Comparison of ENCODE assay signal across 18 cellular contexts in the genomic region with DNA sequence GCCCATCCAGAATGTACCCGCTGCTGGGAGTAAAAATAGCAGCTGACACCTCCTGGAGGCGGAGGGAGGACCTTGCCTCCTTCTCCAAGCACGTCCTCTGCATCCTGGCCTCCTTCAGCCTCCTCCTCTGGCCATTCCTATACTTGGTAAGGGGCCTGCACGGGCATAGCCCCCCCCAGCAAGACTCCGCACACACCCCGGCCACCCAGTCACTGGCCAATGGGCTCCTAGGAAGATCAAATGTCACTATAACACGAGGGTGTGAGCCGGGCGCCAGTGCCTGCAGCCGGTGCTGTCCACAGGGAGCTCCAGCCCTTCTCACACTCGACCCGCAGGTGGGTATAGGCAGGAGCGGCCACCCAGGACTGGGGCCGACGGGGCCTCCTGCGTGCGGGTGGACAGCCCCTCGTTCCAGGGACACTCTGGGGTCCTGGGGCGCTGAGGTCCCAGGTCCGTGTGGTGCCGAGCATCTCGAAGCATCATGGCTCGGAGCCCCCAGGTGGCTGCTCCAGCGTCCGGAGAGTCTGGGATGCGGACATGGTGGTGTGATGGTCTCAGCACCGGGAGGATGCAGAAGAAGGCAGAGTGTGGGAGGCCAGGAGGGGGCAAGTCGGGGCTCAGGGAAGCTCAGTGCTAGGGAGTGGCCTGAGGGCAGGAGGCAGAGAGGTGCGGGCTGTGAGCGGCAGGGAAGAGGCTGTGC. TPM values are rescaled to one million over a fixed set of nuclear protein-coding genes. Genes with fewer than 3 reads are reported as not detected.
A peak's percentile ranks its signal among the peaks of the same experiment; 100 is the strongest.
DNase-seq lines count a peak whose midpoint lies in the region; ATAC-seq and TF ChIP-seq lines count a peak whose summit lies in the region.
"Had no signal": no experiment of that assay in that cellular context is flagged by ENCODE, and none has a peak within 500 bp of the region (broad histone marks: within the 10 kb centered on the region; RNA-seq: fewer than 3 reads in every experiment).

A gene (plus strand): TSS at position 276 of the 700 bp plus-strand sequence. CDS start 3,172 bp downstream, outside the sequence.

- no peaks in the 10 kb centered on the region for H3K9me3 ChIP-seq in BLaER1 treated with 17β-estradiol and CSF1 and Interleukin-3, amounts not matched to agents 10 nM and 100 nM (replicated peaks in 1 of 11)
- no peaks in the 10 kb centered on the region for H3K9me3 ChIP-seq in heart left ventricle
- H3K9me3 ChIP-seq in osteoblast (ENCODE audit: low read depth, low read length) = no peaks in the 10 kb centered on the region
- H3K9me3 ChIP-seq: adrenal gland, esophagus squamous epithelium had no signal

- CTCF ChIA-PET in HEK293T (lab: Yijun Ruan, JAX) = interaction anchor here (0.6 kb wide), 1 partner anchor 37 kb away, joined by 3 read pairs; no protein-coding TSS in a partner anchor

- 56 to 68% (median 59%) methylated on average over 14 to 30 of the region's 30 CpGs for WGBS in heart left ventricle, 4 donors

- peaks cover 0 to 78% (median 64%) of the 10 kb centered on the region in 10 experiments; a peak in 18 of 20 replicates for H3K4me1 ChIP-seq in BLaER1 treated with 17β-estradiol and CSF1 and Interleukin-3, amounts not matched to agents 10 nM and 100 nM
- H3K4me1 ChIP-seq in heart left ventricle (peaks cover 12 to 75% (median 48%) of the 10 kb centered on the region in 12 donors), osteoblast (ENCODE audit: insufficient read depth, low read length) (peaks cover 4% of the 10 kb centered on the region)

- H3K4me2 ChIP-seq in BLaER1 treated with 17β-estradiol and CSF1 and Interleukin-3, amounts not matched to agents 10 nM and 100 nM = peak within 1 kb of the TSS in 9 of 11 experiments; percentile 20 to 84 (median 44); a peak in 12 of 22 replicates
- H3K4me2 ChIP-seq in osteoblast (ENCODE audit: insufficient read depth, low read length) = no peak within 1 kb of the TSS

- H3K36me3 ChIP-seq in BLaER1 treated with 17β-estradiol and CSF1 and Interleukin-3, amounts not matched to agents 10 nM and 100 nM = no peaks in the 10 kb centered on the region
- no peaks in the 10 kb centered on the region for H3K36me3 ChIP-seq in H7 (replicated peaks; ENCODE audit: control insufficient read depth, insufficient read depth, low read length)
- no peaks in the 10 kb centered on the region for H3K36me3 ChIP-seq in heart left ventricle
- no peaks in the 10 kb centered on the region for H3K36me3 ChIP-seq in osteoblast (ENCODE audit: insufficient read depth, low read length)
- H3K36me3 ChIP-seq: adrenal gland, esophagus squamous epithelium had no signal

- intact Hi-C loops in heart left ventricle (cut with DNase I) = loop anchor here in 8 of 10 donors (2.0 to 10.0 kb wide), 5 partner anchors 37 to 225 kb away; a partner anchor contains a TSS

- no peak within 1 kb of the TSS for H3K9ac ChIP-seq in BLaER1 treated with 17β-estradiol and CSF1 and Interleukin-3, amounts not matched to agents 10 nM and 100 nM

- no peak within 1 kb of the TSS for H3K27ac ChIP-seq in BLaER1 treated with 17β-estradiol and CSF1 and Interleukin-3, amounts not matched to agents 10 nM and 100 nM
- H3K27ac ChIP-seq in heart left ventricle = peak within 1 kb of the TSS; percentile 71 to 93 (median 83)
- no peak within 1 kb of the TSS for H3K27ac ChIP-seq in osteoblast (ENCODE audit: low read depth, low read length)

- H3K79me2 ChIP-seq in osteoblast (ENCODE audit: insufficient read depth, low read length) = no peaks in the 10 kb centered on the region

- no peak within 1 kb of the TSS for H2AFZ ChIP-seq in osteoblast (ENCODE audit: low read length)

- TF ChIP-seq POLR2A in heart left ventricle (IDR thresholded peaks at IDR 0.05) = peak in 1 of 2 donors; percentile 42

- H3K4me3 ChIP-seq in BLaER1 treated with 17β-estradiol and CSF1 and Interleukin-3, amounts not matched to agents 10 nM and 100 nM = no peak within 1 kb of the TSS
- no peak within 1 kb of the TSS for H3K4me3 ChIP-seq in H7 (ENCODE audit: insufficient read depth, low read depth, low read length)
- peak within 1 kb of the TSS; percentile 2 to 56 (median 39) for H3K4me3 ChIP-seq in heart left ventricle
- no peak within 1 kb of the TSS for H3K4me3 ChIP-seq in osteoblast (ENCODE audit: insufficient read depth, low read length)
- H3K4me3 ChIP-seq: adrenal gland, esophagus squamous epithelium had no signal

- TF ChIP-seq CTCF in heart left ventricle (IDR thresholded peaks at IDR 0.05) (peak in 1 of 12 donors; percentile 24), osteoblast (IDR thresholded peaks at IDR 0.05; ENCODE audit: extremely low read depth, low read depth, low read length) (no peak)

- POLR2A ChIA-PET in HEK293T (lab: Yijun Ruan, JAX) = no interaction called here

- ATAC-seq in heart left ventricle (peak; percentile 16 to 43 (median 32)), GM21381 (IDR thresholded peaks at IDR 0.05; ENCODE audit: unreplicated experiment) (no peak)
- ATAC-seq: HCT116; stimulated activated naive B cell treated with anti-CD40 and anti-IgM and Interleukin-4, amounts not matched to agents 10 μg/mL and 1 μg/mL and 100 μg/mL, for 72 hours had no signal

- peak; percentile 80 for DNase-seq in H7
- DNase-seq in heart left ventricle = peak in 4 of 5 donors; percentile 58 to 72 (median 66)
- peak; percentile 91 for DNase-seq in osteoblast (ENCODE audit: insufficient read length, low spot score, missing footprints)
- no peak for DNase-seq in SW 1271 (lab: John Stamatoyannopoulos, UW)
- no peak for DNase-seq in NCI-H2171 (lab: John Stamatoyannopoulos, UW)
- DNase-seq in HEK293T (ENCODE audit: extremely low spot score) = no peak
- DNase-seq: activated CD8-positive, alpha-beta memory T cell treated with anti-CD3 and anti-CD28 coated beads, Interleukin-2, amount 50 U/mL, for 4 hours; C1 segment of cervical spinal cord; cortex of kidney; EL; esophagus squamous epithelium; NCI-H2029 treated with DMSO at 0.1 percent for 48 hours; stimulated activated CD4-positive, alpha-beta T cell treated with anti-CD3 and anti-CD28 coated beads, Interleukin-4, amount 100 ng/mL, for 4 hours; stimulated activated naive B cell treated with anti-CD40 and anti-IgM and Interleukin-4, amounts not matched to agents 10 μg/mL and 1 μg/mL and 100 μg/mL, for 72 hours had no signal

- no peaks in the 10 kb centered on the region for H3K27me3 ChIP-seq in BLaER1 treated with 17β-estradiol and CSF1 and Interleukin-3, amounts not matched to agents 10 nM and 100 nM
- H3K27me3 ChIP-seq in H7 (ENCODE audit: control insufficient read depth, insufficient read depth, low read length) = no peaks in the 10 kb centered on the region
- no peaks in the 10 kb centered on the region for H3K27me3 ChIP-seq in heart left ventricle
- H3K27me3 ChIP-seq in osteoblast (ENCODE audit: insufficient read depth, low read length) = peaks cover 3% of the 10 kb centered on the region
- H3K27me3 ChIP-seq: adrenal gland had no signal

- H4K20me1 ChIP-seq in BLaER1 treated with 17β-estradiol and CSF1 and Interleukin-3, amounts not matched to agents 10 nM and 100 nM = no peaks in the 10 kb centered on the region
- H4K20me1 ChIP-seq in osteoblast (ENCODE audit: insufficient read depth, low read length) = no peaks in the 10 kb centered on the region

TF ChIP-seq in HEK293T, 16 proteins besides CTCF, POLR2A, EP300 and RAD21:
- TF ChIP-seq LEF1 (IDR thresholded peaks at IDR 0.05; ENCODE audit: borderline replicate concordance) (no peak), FOXM1 (IDR thresholded peaks at IDR 0.05; ENCODE audit: borderline replicate concordance) (no peak), BHLHE40 (IDR thresholded peaks at IDR 0.05; ENCODE audit: borderline replicate concordance) (no peak), FOXK2 (IDR thresholded peaks at IDR 0.05) (no peak), ZNF384 (IDR thresholded peaks at IDR 0.05) (no peak), HDGF (IDR thresholded peaks at IDR 0.05; ENCODE audit: borderline replicate concordance) (no peak), SP1 (IDR thresholded peaks at IDR 0.05) (no peak), FOXA1 (IDR thresholded peaks at IDR 0.05) (no peak), L3MBTL2 (conservative IDR thresholded peaks at IDR 0.05) (no peak), ARNT (IDR thresholded peaks at IDR 0.05) (no peak), ELF4 (IDR thresholded peaks at IDR 0.05) (no peak), SUZ12 (IDR thresholded peaks at IDR 0.05) (no peak)
- TF ChIP-seq, protein P1, sequence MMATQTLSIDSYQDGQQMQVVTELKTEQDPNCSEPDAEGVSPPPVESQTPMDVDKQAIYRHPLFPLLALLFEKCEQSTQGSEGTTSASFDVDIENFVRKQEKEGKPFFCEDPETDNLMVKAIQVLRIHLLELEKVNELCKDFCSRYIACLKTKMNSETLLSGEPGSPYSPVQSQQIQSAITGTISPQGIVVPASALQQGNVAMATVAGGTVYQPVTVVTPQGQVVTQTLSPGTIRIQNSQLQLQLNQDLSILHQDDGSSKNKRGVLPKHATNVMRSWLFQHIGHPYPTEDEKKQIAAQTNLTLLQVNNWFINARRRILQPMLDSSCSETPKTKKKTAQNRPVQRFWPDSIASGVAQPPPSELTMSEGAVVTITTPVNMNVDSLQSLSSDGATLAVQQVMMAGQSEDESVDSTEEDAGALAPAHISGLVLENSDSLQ (IDR thresholded peaks at IDR 0.05) = no peak

RNA-seq across cellular contexts. Expression of the gene that starts here (rescaled TPM):
- not detected in 2 replicates for total RNA-seq in H7 (2014; rRNA removed; shearing (Covaris generic))
- total RNA-seq in heart left ventricle (10 to 100 TPM; 17.1 to 84.5 (median 49.0) TPM), osteoblast (not detected in 2 replicates)
- 10 to 100 TPM; 40.8 to 45.5 TPM for polyA plus RNA-seq in heart left ventricle

Comparison
In these comparisons a context has a peak if more than half of its experiments do, and no peak if none do; other contexts are left out.
1. RNA of the gene that starts here (total RNA-seq): 17.1 to 84.5 TPM in heart left ventricle; not detected in H7 and not detected in osteoblast; every median in the first group is over 10 times any median in the second.
2. Peak in DNase-seq in H7; RNA of the gene not detected or under 1 TPM.
3. Peak in DNase-seq in osteoblast; RNA of the gene not detected or under 1 TPM.
4. H3K27ac ChIP-seq: peak in heart left ventricle (12 of 12); none in BLaER1 treated with 17β-estradiol and CSF1 and Interleukin-3, amounts not matched to agents 10 nM and 100 nM (0 of 11) and osteoblast (single experiment).
5. H3K4me3 ChIP-seq: peak in heart left ventricle (12 of 12); none in BLaER1 treated with 17β-estradiol and CSF1 and Interleukin-3, amounts not matched to agents 10 nM and 100 nM (0 of 10), H7 (single experiment) and osteoblast (single experiment).
6. DNase-seq: peak in heart left ventricle (4 of 5); none in SW 1271 (0 of 2), NCI-H2171 (single experiment) and HEK293T (single experiment).